Comparison of ENCODE assay signal across 9 cellular contexts in genomic region chr2:69616755-69617154, GRCh38. TPM values are rescaled to one million over a fixed set of nuclear protein-coding genes. Genes with fewer than 3 reads are reported as not detected.
DNase-seq lines count a peak whose midpoint lies in the region; ATAC-seq and TF ChIP-seq lines count a peak whose summit lies in the region.
"Had no signal": no experiment of that assay in that cellular context is flagged by ENCODE, and none has a peak within 500 bp of the region (broad histone marks: within the 10 kb centered on the region; RNA-seq: fewer than 3 reads in every experiment).

No MANE protein-coding gene starts in this region.

- H3K4me1 Mint-ChIP-seq in MCF 10A (ENCODE audit: insufficient read depth, unreplicated experiment) (peaks cover 6% of the 10 kb centered on the region), T-cell (peaks cover 40 to 41% (median 41%) of the 10 kb centered on the region in 3 donors), type B pancreatic cell (ENCODE audit: unreplicated experiment) (peaks cover 12% of the 10 kb centered on the region), GM23338 (no peaks in the 10 kb centered on the region)

- H3K27ac Mint-ChIP-seq in MCF 10A (ENCODE audit: low read depth, unreplicated experiment) (no peak overlapping the region), T-cell (peak overlapping the region; percentile 73 to 83), type B pancreatic cell (peak overlapping the region; percentile 86), GM23338 (no peak overlapping the region)

- no peaks in the 10 kb centered on the region for H3K27me3 Mint-ChIP-seq in MCF 10A (ENCODE audit: insufficient read depth, unreplicated experiment)
- no peaks in the 10 kb centered on the region for H3K27me3 Mint-ChIP-seq in T-cell
- no peaks in the 10 kb centered on the region for H3K27me3 Mint-ChIP-seq in type B pancreatic cell
- peaks cover 2% of the 10 kb centered on the region for H3K27me3 Mint-ChIP-seq in GM23338 (ENCODE audit: insufficient read depth, low read depth, poor library complexity)

- no peak overlapping the region for H3K4me2 ChIP-seq in GM23338

- TF ChIP-seq POLR2A in breast epithelium (IDR thresholded peaks at IDR 0.05): no peak

- no TSS peak for BruUV-seq in MCF 10A (replicated peaks; lab: Mats Ljungman, UMichigan)

- peak; percentile 39 for DNase-seq in MCF 10A (ENCODE audit: unreplicated experiment)
- DNase-seq in breast epithelium (ENCODE audit: low spot score in 2 of 2): no peak
- peak in 8 of 34 experiments; percentile 8 to 33 (median 16) for DNase-seq in T-cell
- DNase-seq in effector memory CD4-positive, alpha-beta T cell: peak; percentile 17 to 42 (median 37)
- no peak for DNase-seq in type B pancreatic cell (ENCODE audit: extremely low spot score, unreplicated experiment)
- no peak for DNase-seq in GM19238 (ENCODE audit: insufficient read length, low spot score)
- DNase-seq in GM23338 (ENCODE audit: low spot score): no peak
- DNase-seq: substantia nigra had no signal

- no peak overlapping the region for H3K4me3 ChIP-seq in breast epithelium
- H3K4me3 ChIP-seq in effector memory CD4-positive, alpha-beta T cell (ENCODE audit: insufficient read depth, low read depth, low read length, poor library complexity, severe bottlenecking): no peak overlapping the region
- no peak overlapping the region for H3K4me3 ChIP-seq in GM23338

- H4K20me1 ChIP-seq in GM23338 (replicated peaks; ENCODE audit: insufficient read depth): peaks cover 12% of the 10 kb centered on the region; the same call in 1 of the 2 replicates

- H3F3A ChIP-seq in GM23338 (replicated peaks; ENCODE audit: low read depth): no peaks in the 10 kb centered on the region

- TF ChIP-seq CTCF in MCF 10A (IDR thresholded peaks at IDR 0.05; ENCODE audit: unreplicated experiment): no peak
- TF ChIP-seq CTCF in breast epithelium (IDR thresholded peaks at IDR 0.05): no peak
- no peak for TF ChIP-seq CTCF in type B pancreatic cell (conservative IDR thresholded peaks at IDR 0.05)
- no peak for TF ChIP-seq CTCF in GM23338 (conservative IDR thresholded peaks at IDR 0.05; ENCODE audit: low read depth in 2 of 2)

- no peak overlapping the region for H3K27ac ChIP-seq in breast epithelium
- no peak overlapping the region for H3K27ac ChIP-seq in effector memory CD4-positive, alpha-beta T cell (ENCODE audit: insufficient read depth, low read length, poor library complexity, severe bottlenecking)
- no peak overlapping the region for H3K27ac ChIP-seq in GM23338 (ENCODE audit: low read depth)

- H3K9me2 ChIP-seq in GM23338 (ENCODE audit: insufficient read depth): peaks cover 6% of the 10 kb centered on the region; the same call in 1 of the 2 replicates

- CTCF ChIA-PET in MCF 10A (lab: Yijun Ruan, JAX) (no interaction called here), T-cell (lab: Charles Lee) (no interaction called here)

- no peaks in the 10 kb centered on the region for H3K36me3 ChIP-seq in breast epithelium
- H3K36me3 ChIP-seq in effector memory CD4-positive, alpha-beta T cell (ENCODE audit: control insufficient read depth, insufficient read depth, low read length): peaks cover 22% of the 10 kb centered on the region
- no peaks in the 10 kb centered on the region for H3K36me3 ChIP-seq in GM23338 (ENCODE audit: insufficient read depth)

- no peaks in the 10 kb centered on the region for H3K27me3 ChIP-seq in breast epithelium
- H3K27me3 ChIP-seq in effector memory CD4-positive, alpha-beta T cell (replicated peaks; ENCODE audit: control insufficient read depth, insufficient read depth, low read length, poor library complexity, severe bottlenecking): no peaks in the 10 kb centered on the region
- no peaks in the 10 kb centered on the region for H3K27me3 ChIP-seq in GM23338 (ENCODE audit: insufficient read depth)

- no peaks in the 10 kb centered on the region for H3K9me3 ChIP-seq in breast epithelium
- H3K9me3 ChIP-seq in effector memory CD4-positive, alpha-beta T cell (ENCODE audit: control insufficient read depth, low read length): no peaks in the 10 kb centered on the region

- intact Hi-C loops in MCF 10A (cut with micrococcal nuclease): no loop called here
- intact Hi-C loops in breast epithelium (cut with DNase I; ENCODE audit: low total_unique reads): no loop called here

- H2AFZ ChIP-seq in GM23338: no peak overlapping the region

- peaks cover 0 to 6% of the 10 kb centered on the region in 2 donors for H3K4me1 ChIP-seq in breast epithelium
- peaks cover 60% of the 10 kb centered on the region for H3K4me1 ChIP-seq in effector memory CD4-positive, alpha-beta T cell (ENCODE audit: control insufficient read depth, insufficient read depth, low read length, poor library complexity, severe bottlenecking)
- peaks cover 6% of the 10 kb centered on the region for H3K4me1 ChIP-seq in GM23338 (ENCODE audit: insufficient read depth)

- H3K9me3 Mint-ChIP-seq in MCF 10A (ENCODE audit: unreplicated experiment) (no peaks in the 10 kb centered on the region), T-cell (no peaks in the 10 kb centered on the region), type B pancreatic cell (peaks cover 10% of the 10 kb centered on the region), GM23338 (no peaks in the 10 kb centered on the region)

- ATAC-seq in T-cell (replicated peaks in 1 of 4) (peak; percentile 40 to 73 (median 56)), GM19023 (IDR thresholded peaks at IDR 0.05; ENCODE audit: unreplicated experiment) (no peak), GM23338 (no peak)

- H3K79me2 ChIP-seq in GM23338 (replicated peaks; ENCODE audit: insufficient read depth): peaks cover 67% of the 10 kb centered on the region

- H3K36me3 Mint-ChIP-seq in MCF 10A (ENCODE audit: insufficient read depth, unreplicated experiment) (no peaks in the 10 kb centered on the region), T-cell (peaks cover 31% of the 10 kb centered on the region), type B pancreatic cell (peaks cover 6% of the 10 kb centered on the region), GM23338 (ENCODE audit: low read depth) (peaks cover 8% of the 10 kb centered on the region; the same call in 2 of the 3 replicates)

- H3K4me3 Mint-ChIP-seq in MCF 10A (ENCODE audit: unreplicated experiment) (no peak overlapping the region), T-cell (peak overlapping the region; percentile 9 to 41 (median 39)), type B pancreatic cell (peak overlapping the region; percentile 69), GM23338 (no peak overlapping the region)

- POLR2A ChIA-PET in MCF 10A (lab: Yijun Ruan, JAX): interaction anchor here (0.6 to 0.8 kb wide), 2 partner anchors 15 to 58 kb away, joined by 3 read pairs; no protein-coding TSS in a partner anchor
- POLR2A ChIA-PET in T-cell (lab: Charles Lee): no interaction called here

TF ChIP-seq in GM23338, 12 proteins besides CTCF, POLR2A, EP300 and RAD21 (continues in another document):
- no peak for TF ChIP-seq JUNB (IDR thresholded peaks at IDR 0.05; ENCODE audit: unreplicated experiment)
- no peak for TF ChIP-seq EZH2 (IDR thresholded peaks at IDR 0.05; ENCODE audit: low read depth, unreplicated experiment)
- TF ChIP-seq POLR2AphosphoS5 (IDR thresholded peaks at IDR 0.05; ENCODE audit: low read depth): no peak
- no peak for TF ChIP-seq STAT1 (IDR thresholded peaks at IDR 0.05; ENCODE audit: unreplicated experiment)
- no peak for TF ChIP-seq ETS1 (IDR thresholded peaks at IDR 0.05)
- no peak for TF ChIP-seq NANOG (IDR thresholded peaks at IDR 0.05; ENCODE audit: borderline replicate concordance)
- no peak for TF ChIP-seq ZNF114 (CRISPR knock-in tag; IDR thresholded peaks at IDR 0.05)
- no peak for TF ChIP-seq EZH2phosphoT487 (IDR thresholded peaks at IDR 0.05; ENCODE audit: unreplicated experiment)
- no peak for TF ChIP-seq ZNF331 (CRISPR knock-in tag; IDR thresholded peaks at IDR 0.05; ENCODE audit: low read depth)

RNA-seq across cellular contexts. Expression of gene AAK1, which starts 26.8 kb away (rescaled TPM):
- 75.8 and 108 TPM in 2 replicates for total RNA-seq in MCF 10A (2022)
- total RNA-seq in breast epithelium: 10 to 100 TPM; 37.9 to 54.0 (median 44.9) TPM
- 100 to 1,000 TPM; 170 to 283 (median 177) TPM for total RNA-seq in T-cell
- total RNA-seq in type B pancreatic cell (ENCODE audit: low replicate concordance): 45.5 and 50.3 TPM in 2 replicates
- total RNA-seq in GM23338 (2014; rRNA removed; shearing (Covaris generic)): 39.0 TPM in 2 replicates
- polyA plus RNA-seq in GM23338 (2016; fragmentation: Nextera tagmentation; extraction: Ambion mirVana): 44.7 and 52.4 TPM in 2 replicates

Comparison
In these comparisons a context has a peak if more than half of its experiments do, and no peak if none do; other contexts are left out.
1. DNase-seq: peak in MCF 10A (single experiment) and effector memory CD4-positive, alpha-beta T cell (3 of 3); none in breast epithelium (0 of 2), type B pancreatic cell (single experiment), GM19238 (single experiment) and GM23338 (single experiment).
2. H3K27ac Mint-ChIP-seq: peak in T-cell (2 of 2) and type B pancreatic cell (single experiment); none in MCF 10A (single experiment) and GM23338 (single experiment).
3. H3K4me3 Mint-ChIP-seq: peak in T-cell (3 of 3) and type B pancreatic cell (single experiment); none in MCF 10A (single experiment) and GM23338 (single experiment).
4. ATAC-seq: peak in T-cell (4 of 4); none in GM19023 (single experiment) and GM23338 (single experiment).